In the genomic region with DNA sequence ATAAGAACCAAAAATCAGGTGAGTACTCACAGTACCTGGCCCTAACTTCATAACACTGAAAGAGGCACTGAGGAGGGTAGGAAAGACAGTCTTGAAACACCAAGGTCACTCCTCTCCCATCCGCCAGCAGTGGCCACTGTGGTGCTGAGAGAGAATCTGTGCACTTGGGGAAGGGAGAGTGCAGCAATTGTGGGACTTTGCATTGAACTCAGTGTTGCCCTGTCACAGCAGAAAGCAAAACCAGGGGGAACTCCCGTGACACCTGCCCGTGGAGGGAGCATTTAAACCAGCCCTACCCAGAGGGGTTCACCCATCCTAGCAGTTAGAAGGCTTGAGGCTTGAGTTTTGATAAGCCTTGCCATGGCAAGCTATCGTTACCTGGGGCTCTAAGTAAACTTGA, we compare ENCODE assay signal across 25 cellular contexts. TPM values are rescaled to one million over a fixed set of nuclear protein-coding genes. Genes with fewer than 3 reads are reported as not detected.
DNase-seq lines count a peak whose midpoint lies in the region; ATAC-seq and TF ChIP-seq lines count a peak whose summit lies in the region.
"Had no signal": no experiment of that assay in that cellular context is flagged by ENCODE, and none has a peak within 500 bp of the region (broad histone marks: within the 10 kb centered on the region; RNA-seq: fewer than 3 reads in every experiment).

No MANE protein-coding gene starts in this region.

- intact Hi-C loops in naive thymus-derived CD4-positive, alpha-beta T cell (cut with micrococcal nuclease) = no loop called here
- intact Hi-C loops in Right ventricle myocardium superior (cut with DNase I) = no loop called here
- intact Hi-C loops in lower lobe of right lung (cut with DNase I) = no loop called here

- no peak overlapping the region for H3K27ac Mint-ChIP-seq in activated CD8-positive, alpha-beta memory T cell treated with anti-CD3 and anti-CD28 coated beads, Interleukin-2, amount 10 ng/mL, durations not matched to agents 7 days and 5 days
- H3K27ac Mint-ChIP-seq in naive thymus-derived CD4-positive, alpha-beta T cell = no peak overlapping the region
- H3K27ac Mint-ChIP-seq: activated CD4-positive, alpha-beta memory T cell treated with anti-CD3 and anti-CD28 coated beads, Interleukin-2, amount 10 ng/mL, durations not matched to agents 7 days and 5 days; activated naive CD4-positive, alpha-beta T cell treated with anti-CD3 and anti-CD28 coated beads, Interleukin-2, amount 50 U/mL, for 72 hours; activated T-cell treated with anti-CD3 and anti-CD28 coated beads, Interleukin-2, amount 50 U/mL, for 24 hours had no signal

- H3K4me1 ChIP-seq in naive thymus-derived CD4-positive, alpha-beta T cell (ENCODE audit: control insufficient read depth in 2 of 2, insufficient read depth in 2 of 2, low read length in 2 of 2) = peaks cover 10 to 18% of the 10 kb centered on the region in 2 donors
- no peaks in the 10 kb centered on the region for H3K4me1 ChIP-seq in lower lobe of right lung
- H3K4me1 ChIP-seq: BLaER1, upper lobe of right lung had no signal

- no peak overlapping the region for H3K4me3 ChIP-seq in naive thymus-derived CD4-positive, alpha-beta T cell (ENCODE audit: low read length)
- no peak overlapping the region for H3K4me3 ChIP-seq in lower lobe of right lung
- H3K4me3 ChIP-seq: BLaER1, dorsolateral prefrontal cortex, heart right ventricle, upper lobe of right lung had no signal

- no peaks in the 10 kb centered on the region for H3K27me3 ChIP-seq in naive thymus-derived CD4-positive, alpha-beta T cell (ENCODE audit: control insufficient read depth in 2 of 2, insufficient read depth in 2 of 2, low read length in 2 of 2)
- no peaks in the 10 kb centered on the region for H3K27me3 ChIP-seq in lower lobe of right lung (ENCODE audit: low read depth)
- H3K27me3 ChIP-seq: BLaER1, heart right ventricle, upper lobe of right lung had no signal

- TF ChIP-seq CTCF in lower lobe of right lung (IDR thresholded peaks at IDR 0.05) = no peak

- H3K9me3 ChIP-seq in naive thymus-derived CD4-positive, alpha-beta T cell (ENCODE audit: control insufficient read depth in 2 of 3, low read length in 3 of 3) = no peaks in the 10 kb centered on the region
- no peaks in the 10 kb centered on the region for H3K9me3 ChIP-seq in lower lobe of right lung
- H3K9me3 ChIP-seq: BLaER1, upper lobe of right lung had no signal

- H3K36me3 ChIP-seq in naive thymus-derived CD4-positive, alpha-beta T cell (ENCODE audit: control insufficient read depth in 2 of 3, insufficient read depth in 3 of 3, low read length in 3 of 3) = no peaks in the 10 kb centered on the region
- no peaks in the 10 kb centered on the region for H3K36me3 ChIP-seq in lower lobe of right lung
- H3K36me3 ChIP-seq: BLaER1, heart right ventricle, upper lobe of right lung had no signal

- H3K36me3 Mint-ChIP-seq in activated CD8-positive, alpha-beta memory T cell treated with anti-CD3 and anti-CD28 coated beads, Interleukin-2, amount 10 ng/mL, durations not matched to agents 7 days and 5 days = no peaks in the 10 kb centered on the region
- H3K36me3 Mint-ChIP-seq in naive thymus-derived CD4-positive, alpha-beta T cell = no peaks in the 10 kb centered on the region
- H3K36me3 Mint-ChIP-seq: activated naive CD4-positive, alpha-beta T cell treated with anti-CD3 and anti-CD28 coated beads, Interleukin-2, amount 50 U/mL, for 72 hours; naive B cell had no signal

- DNase-seq in activated CD8-positive, alpha-beta memory T cell treated with anti-CD3 and anti-CD28 coated beads, Interleukin-2, amount 10 ng/mL, durations not matched to agents 7 days and 5 days = no peak
- no peak for DNase-seq in activated CD8-positive, alpha-beta memory T cell treated with anti-CD3 and anti-CD28 coated beads, Interleukin-2, amount 50 U/mL, for 4 hours
- DNase-seq in RPMI8226 (peak; percentile 41), Right ventricle myocardium superior (no peak), lower lobe of right lung (no peak)
- DNase-seq in naive thymus-derived CD4-positive, alpha-beta T cell = no peak
- no peak for DNase-seq in stimulated activated CD4-positive, alpha-beta T cell treated with anti-CD3 and anti-CD28 coated beads, Interleukin-12 subunit alpha, Interleukin-12 subunit beta, amount 100 ng/mL, for 4 hours
- DNase-seq: activated CD4-positive, alpha-beta memory T cell treated with anti-CD3 and anti-CD28 coated beads, Interleukin-2, amount 10 ng/mL, durations not matched to agents 7 days and 5 days; activated T-cell treated with anti-CD3 and anti-CD28 coated beads, Interleukin-2, amount 50 U/mL, for 24 hours; Calu3; dorsolateral prefrontal cortex; EL; foreskin fibroblast; heart right ventricle; IMR-90; left colon; mesendoderm; naive B cell; NCI-H510A treated with DMSO at 0.1 percent for 48 hours; retina; upper lobe of right lung had no signal

- ATAC-seq in activated CD8-positive, alpha-beta memory T cell treated with anti-CD3 and anti-CD28 coated beads, Interleukin-2, amount 10 ng/mL, durations not matched to agents 7 days and 5 days = peak; percentile 53
- ATAC-seq in GM21529 (IDR thresholded peaks at IDR 0.05; ENCODE audit: unreplicated experiment) (peak; percentile 66), Right ventricle myocardium superior (ENCODE audit: poor library complexity) (no peak), lower lobe of right lung (no peak)
- ATAC-seq in naive thymus-derived CD4-positive, alpha-beta T cell = peak; percentile 48
- ATAC-seq: heart right ventricle, left colon, upper lobe of right lung had no signal

- CTCF ChIA-PET in activated CD8-positive, alpha-beta memory T cell treated with anti-CD3 and anti-CD28 coated beads, Interleukin-2, amount 10 ng/mL, durations not matched to agents 7 days and 5 days (lab: Charles Lee) = interaction anchor here (1.4 to 3.6 kb wide), 5 partner anchors 15 to 192 kb away, joined by 3 to 16 read pairs (median 7); no protein-coding TSS in a partner anchor
- CTCF ChIA-PET in naive thymus-derived CD4-positive, alpha-beta T cell (lab: Charles Lee) = interaction anchor here (0.9 to 1.4 kb wide), 2 partner anchors 192 kb away, joined by 3 to 7 read pairs; no protein-coding TSS in a partner anchor

- POLR2A ChIA-PET in naive thymus-derived CD4-positive, alpha-beta T cell (lab: Charles Lee) = interaction anchor here (0.6 kb wide), 1 partner anchor 474 kb away, joined by 3 read pairs; no protein-coding TSS in a partner anchor

- H3K27me3 Mint-ChIP-seq in activated CD8-positive, alpha-beta memory T cell treated with anti-CD3 and anti-CD28 coated beads, Interleukin-2, amount 10 ng/mL, durations not matched to agents 7 days and 5 days = peaks cover 9% of the 10 kb centered on the region
- H3K27me3 Mint-ChIP-seq in naive thymus-derived CD4-positive, alpha-beta T cell = peaks cover 0 to 19% (median 5%) of the 10 kb centered on the region in 5 donors

- H3K27ac ChIP-seq in naive thymus-derived CD4-positive, alpha-beta T cell (ENCODE audit: low read depth, low read length) = no peak overlapping the region
- no peak overlapping the region for H3K27ac ChIP-seq in lower lobe of right lung
- H3K27ac ChIP-seq: BLaER1, dorsolateral prefrontal cortex, heart right ventricle, upper lobe of right lung had no signal

- peaks cover 34% of the 10 kb centered on the region for H3K4me1 Mint-ChIP-seq in activated CD8-positive, alpha-beta memory T cell treated with anti-CD3 and anti-CD28 coated beads, Interleukin-2, amount 10 ng/mL, durations not matched to agents 7 days and 5 days
- peaks cover 11 to 28% (median 15%) of the 10 kb centered on the region in 7 donors for H3K4me1 Mint-ChIP-seq in naive thymus-derived CD4-positive, alpha-beta T cell
- H3K4me1 Mint-ChIP-seq: naive B cell had no signal

- no peak overlapping the region for H3K4me3 Mint-ChIP-seq in activated CD8-positive, alpha-beta memory T cell treated with anti-CD3 and anti-CD28 coated beads, Interleukin-2, amount 10 ng/mL, durations not matched to agents 7 days and 5 days
- peak overlapping the region in 4 of 10 donors; percentile 25 to 66 (median 47) for H3K4me3 Mint-ChIP-seq in naive thymus-derived CD4-positive, alpha-beta T cell
- H3K4me3 Mint-ChIP-seq: activated CD4-positive, alpha-beta memory T cell treated with anti-CD3 and anti-CD28 coated beads, Interleukin-2, amount 10 ng/mL, durations not matched to agents 7 days and 5 days; activated T-cell treated with anti-CD3 and anti-CD28 coated beads, Interleukin-2, amount 50 U/mL, for 24 hours; naive B cell had no signal

- no peaks in the 10 kb centered on the region for H3K9me3 Mint-ChIP-seq in activated CD8-positive, alpha-beta memory T cell treated with anti-CD3 and anti-CD28 coated beads, Interleukin-2, amount 10 ng/mL, durations not matched to agents 7 days and 5 days (ENCODE audit: low read depth)
- no peaks in the 10 kb centered on the region for H3K9me3 Mint-ChIP-seq in naive thymus-derived CD4-positive, alpha-beta T cell
- H3K9me3 Mint-ChIP-seq: activated CD4-positive, alpha-beta memory T cell treated with anti-CD3 and anti-CD28 coated beads, Interleukin-2, amount 10 ng/mL, durations not matched to agents 7 days and 5 days; activated naive CD4-positive, alpha-beta T cell treated with anti-CD3 and anti-CD28 coated beads, Interleukin-2, amount 50 U/mL, for 72 hours; activated T-cell treated with anti-CD3 and anti-CD28 coated beads, Interleukin-2, amount 50 U/mL, for 24 hours; naive B cell; T-helper 1 cell treated with Interleukin-12 subunit alpha and Interleukin-12 subunit beta and Interleukin-4 antibody, amounts not matched to agents 30 μg/mL and 1 μg/mL, for 36 hours had no signal

RNA-seq across cellular contexts. Expression of a gene that starts 35.2 kb away (rescaled TPM):
- total RNA-seq in activated CD8-positive, alpha-beta memory T cell treated with anti-CD3 and anti-CD28 coated beads, Interleukin-2, amount 10 ng/mL, durations not matched to agents 7 days and 5 days = 10 to 100 TPM; 54.5 to 56.8 TPM
- 100 to 1,000 TPM in 1 of 5 experiments, 10 to 100 TPM in 2, 1 to 10 TPM in 1, under 1 TPM in 1; 0.70 to 102 (median 31.2) TPM for total RNA-seq in naive thymus-derived CD4-positive, alpha-beta T cell
- polyA plus RNA-seq in naive thymus-derived CD4-positive, alpha-beta T cell = under 1 TPM in 1 of 2 donors, not detected in 1; 0.28 TPM
- 7.3 TPM for total RNA-seq in Right ventricle myocardium superior
- total RNA-seq in lower lobe of right lung = 34.0 TPM

RNA-seq across cellular contexts. Expression of a gene that starts 49.7 kb away (rescaled TPM):
- 10 to 100 TPM; 29.1 to 33.8 TPM for total RNA-seq in activated CD8-positive, alpha-beta memory T cell treated with anti-CD3 and anti-CD28 coated beads, Interleukin-2, amount 10 ng/mL, durations not matched to agents 7 days and 5 days
- 10 to 100 TPM; 20.8 to 38.3 (median 26.3) TPM for total RNA-seq in naive thymus-derived CD4-positive, alpha-beta T cell
- polyA plus RNA-seq in naive thymus-derived CD4-positive, alpha-beta T cell = 1 to 10 TPM; 5.5 TPM
- total RNA-seq in Right ventricle myocardium superior = 18.2 TPM
- 23.6 TPM for total RNA-seq in lower lobe of right lung

Comparison
In these comparisons a context has a peak if more than half of its experiments do, and no peak if none do; other contexts are left out.
1. ATAC-seq: peak in activated CD8-positive, alpha-beta memory T cell treated with anti-CD3 and anti-CD28 coated beads, Interleukin-2, amount 10 ng/mL, durations not matched to agents 7 days and 5 days (single experiment), GM21529 (single experiment) and naive thymus-derived CD4-positive, alpha-beta T cell (single experiment); none in Right ventricle myocardium superior (single experiment) and lower lobe of right lung (0 of 2).